14 cellular contexts compared by ENCODE assay signal in the genomic region with DNA sequence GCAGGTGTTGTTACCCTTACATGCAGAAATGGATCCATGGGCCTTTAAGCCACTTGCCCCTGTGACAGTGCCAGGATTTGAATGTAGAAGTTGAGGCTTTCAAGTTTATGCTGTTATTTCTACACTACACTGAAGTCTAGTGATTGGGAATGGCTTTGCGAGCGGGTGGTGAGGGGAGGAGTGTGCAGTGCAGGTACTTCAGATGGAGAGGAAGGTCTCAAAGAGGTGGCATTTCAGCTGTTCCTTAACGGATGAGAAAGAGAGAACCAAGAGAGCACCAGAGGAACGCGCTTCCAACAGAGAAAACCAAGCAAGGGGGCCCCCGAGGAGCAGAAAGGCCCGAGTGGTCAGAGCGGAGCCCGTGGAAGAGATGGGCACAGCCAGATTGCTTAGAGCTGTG. TPM values are rescaled to one million over a fixed set of nuclear protein-coding genes. Genes with fewer than 3 reads are reported as not detected.
DNase-seq lines count a peak whose midpoint lies in the region; ATAC-seq and TF ChIP-seq lines count a peak whose summit lies in the region.
"Had no signal": no experiment of that assay in that cellular context is flagged by ENCODE, and none has a peak within 500 bp of the region (broad histone marks: within the 10 kb centered on the region; RNA-seq: fewer than 3 reads in every experiment).

No MANE protein-coding gene starts in this region.

- no peaks in the 10 kb centered on the region for H3K27me3 ChIP-seq in right lobe of liver
- H3K27me3 ChIP-seq in spleen (replicated peaks in 1 of 7): no peaks in the 10 kb centered on the region
- H3K27me3 ChIP-seq: MG63 had no signal

- intact Hi-C loops in MCF 10A (cut with micrococcal nuclease) (no loop called here), right lobe of liver (cut with DNase I) (no loop called here), spleen (cut with DNase I; ENCODE audit: low total_unique reads) (no loop called here)

- DNase-seq in MCF 10A (ENCODE audit: unreplicated experiment) (no peak), right lobe of liver (no peak), spleen (no peak), ecto neural progenitor cell (ENCODE audit: low spot score) (no peak), kidney tubule cell (ENCODE audit: low spot score) (no peak)
- DNase-seq: activated CD8-positive, alpha-beta T cell treated with anti-CD3 and anti-CD28 coated beads, Interleukin-2, amount 10 ng/mL, durations not matched to agents 7 days and 5 days; activated naive CD8-positive, alpha-beta T cell treated with anti-CD3 and anti-CD28 coated beads, Interleukin-2, amount 50 U/mL, for 24 hours; HCEC 1CT; left colon; NCI-H526 had no signal

- no peak for TF ChIP-seq CTCF in HEK293 (tag by site-specific recombination; IDR thresholded peaks at IDR 0.05)
- TF ChIP-seq CTCF in MCF 10A (IDR thresholded peaks at IDR 0.05; ENCODE audit: unreplicated experiment): no peak
- TF ChIP-seq CTCF in right lobe of liver (IDR thresholded peaks at IDR 0.05): no peak
- TF ChIP-seq CTCF in spleen (IDR thresholded peaks at IDR 0.05 in 8 of 11, conservative IDR thresholded peaks at IDR 0.05 in 3 of 11): no peak

- H3K4me1 Mint-ChIP-seq in MCF 10A (ENCODE audit: insufficient read depth, unreplicated experiment): peaks cover 51% of the 10 kb centered on the region

- POLR2A ChIA-PET in HEK293 (lab: Yijun Ruan, JAX) (interaction anchor here (6.3 kb wide), 1 partner anchor 12 kb away, joined by 104 read pairs; a partner anchor contains a TSS), MCF 10A (lab: Yijun Ruan, JAX) (interaction anchor here (0.7 to 19.4 kb wide), 7 partner anchors 9 to 178 kb away, joined by 3 to 521 read pairs (median 29); a partner anchor contains a TSS)

- H3K36me3 ChIP-seq in HEK293 (ENCODE audit: control insufficient read depth in 2 of 2, insufficient read depth in 1 of 2, low read length in 2 of 2): peaks cover 13 to 43% of the 10 kb centered on the region in 2 experiments
- peaks cover 0 to 4% (median 0%) of the 10 kb centered on the region in 4 donors for H3K36me3 ChIP-seq in right lobe of liver
- H3K36me3 ChIP-seq in spleen: peaks cover 0 to 41% (median 4%) of the 10 kb centered on the region in 6 donors

- H3K27ac Mint-ChIP-seq in MCF 10A (ENCODE audit: low read depth, unreplicated experiment): peak overlapping the region; percentile 100
- H3K27ac Mint-ChIP-seq: activated CD8-positive, alpha-beta T cell treated with anti-CD3 and anti-CD28 coated beads, Interleukin-2, amount 10 ng/mL, durations not matched to agents 7 days and 5 days; activated naive CD8-positive, alpha-beta T cell treated with anti-CD3 and anti-CD28 coated beads, Interleukin-2, amount 50 U/mL, for 24 hours had no signal

- H3K27me3 Mint-ChIP-seq in MCF 10A (ENCODE audit: insufficient read depth, unreplicated experiment): no peaks in the 10 kb centered on the region
- H3K27me3 Mint-ChIP-seq: activated naive CD8-positive, alpha-beta T cell treated with anti-CD3 and anti-CD28 coated beads, Interleukin-2, amount 50 U/mL, for 24 hours had no signal

- TF ChIP-seq POLR2A in right lobe of liver (IDR thresholded peaks at IDR 0.05) (no peak), spleen (IDR thresholded peaks at IDR 0.05) (no peak)

- CTCF ChIA-PET in HEK293 (lab: Yijun Ruan, JAX) (interaction anchor here (0.6 to 3.3 kb wide), 4 partner anchors 25 to 815 kb away, joined by 3 to 12 read pairs (median 4); no protein-coding TSS in a partner anchor), MCF 10A (lab: Yijun Ruan, JAX) (interaction anchor here (1.1 to 2.9 kb wide), 3 partner anchors 22 to 109 kb away, joined by 3 to 17 read pairs (median 9); no protein-coding TSS in a partner anchor)

- H3K9me3 ChIP-seq in HEK293 (ENCODE audit: control insufficient read depth, insufficient read depth, low read depth, low read length) (no peaks in the 10 kb centered on the region; the same call in 1 of the 2 replicates), right lobe of liver (no peaks in the 10 kb centered on the region), spleen (no peaks in the 10 kb centered on the region)
- H3K9me3 ChIP-seq: MG63 had no signal

- H3K4me1 ChIP-seq in HEK293 (ENCODE audit: control insufficient read depth, insufficient read depth, low read length): peaks cover 71% of the 10 kb centered on the region
- peaks cover 0 to 94% (median 44%) of the 10 kb centered on the region in 4 donors for H3K4me1 ChIP-seq in right lobe of liver
- H3K4me1 ChIP-seq in spleen: peaks cover 75 to 100% (median 99%) of the 10 kb centered on the region in 6 donors

- WGBS in right lobe of liver (ENCODE audit: insufficient coverage, low coverage, low lambda C conversion rate, missing lambda C conversion rate): 82% methylated on average over 7 of the region's 9 CpGs
- WGBS in spleen, 5 donors: 83 to 92% (median 88%) methylated on average over 9 of the region's 9 CpGs

- H3K36me3 Mint-ChIP-seq in MCF 10A (ENCODE audit: insufficient read depth, unreplicated experiment): peaks cover 55% of the 10 kb centered on the region

- BruUV-seq in MCF 10A (replicated peaks; lab: Mats Ljungman, UMichigan): no TSS peak

- no peak overlapping the region for H3K4me3 ChIP-seq in HEK293 (ENCODE audit: low read depth, low read length)
- H3K4me3 ChIP-seq in right lobe of liver: no peak overlapping the region
- no peak overlapping the region for H3K4me3 ChIP-seq in spleen
- H3K4me3 ChIP-seq: MG63 had no signal

- H3K4me3 Mint-ChIP-seq in MCF 10A (ENCODE audit: unreplicated experiment): no peak overlapping the region
- H3K4me3 Mint-ChIP-seq: activated CD8-positive, alpha-beta T cell treated with anti-CD3 and anti-CD28 coated beads, Interleukin-2, amount 10 ng/mL, durations not matched to agents 7 days and 5 days; activated naive CD8-positive, alpha-beta T cell treated with anti-CD3 and anti-CD28 coated beads, Interleukin-2, amount 50 U/mL, for 24 hours had no signal

- no peaks in the 10 kb centered on the region for H3K9me3 Mint-ChIP-seq in MCF 10A (ENCODE audit: unreplicated experiment)
- H3K9me3 Mint-ChIP-seq: activated naive CD8-positive, alpha-beta T cell treated with anti-CD3 and anti-CD28 coated beads, Interleukin-2, amount 50 U/mL, for 24 hours had no signal

- ATAC-seq in right lobe of liver: no peak
- no peak for ATAC-seq in HG03108 (IDR thresholded peaks at IDR 0.05; ENCODE audit: unreplicated experiment)
- ATAC-seq in GM21529 (IDR thresholded peaks at IDR 0.05; ENCODE audit: unreplicated experiment): no peak
- ATAC-seq: activated CD8-positive, alpha-beta T cell treated with anti-CD3 and anti-CD28 coated beads, Interleukin-2, amount 10 ng/mL, durations not matched to agents 7 days and 5 days; activated naive CD8-positive, alpha-beta T cell treated with anti-CD3 and anti-CD28 coated beads, Interleukin-2, amount 50 U/mL, for 24 hours had no signal

- H3K27ac ChIP-seq in HEK293 (ENCODE audit: extremely low read depth, low read depth, low read length) (no peak overlapping the region), right lobe of liver (peak overlapping the region in 2 of 3 donors; percentile 63 to 94), spleen (peak overlapping the region in 7 of 8 donors; percentile 83 to 94 (median 93))

TF ChIP-seq in HEK293, 187 proteins besides CTCF, POLR2A, EP300 and RAD21:
- TF ChIP-seq, protein P1, sequence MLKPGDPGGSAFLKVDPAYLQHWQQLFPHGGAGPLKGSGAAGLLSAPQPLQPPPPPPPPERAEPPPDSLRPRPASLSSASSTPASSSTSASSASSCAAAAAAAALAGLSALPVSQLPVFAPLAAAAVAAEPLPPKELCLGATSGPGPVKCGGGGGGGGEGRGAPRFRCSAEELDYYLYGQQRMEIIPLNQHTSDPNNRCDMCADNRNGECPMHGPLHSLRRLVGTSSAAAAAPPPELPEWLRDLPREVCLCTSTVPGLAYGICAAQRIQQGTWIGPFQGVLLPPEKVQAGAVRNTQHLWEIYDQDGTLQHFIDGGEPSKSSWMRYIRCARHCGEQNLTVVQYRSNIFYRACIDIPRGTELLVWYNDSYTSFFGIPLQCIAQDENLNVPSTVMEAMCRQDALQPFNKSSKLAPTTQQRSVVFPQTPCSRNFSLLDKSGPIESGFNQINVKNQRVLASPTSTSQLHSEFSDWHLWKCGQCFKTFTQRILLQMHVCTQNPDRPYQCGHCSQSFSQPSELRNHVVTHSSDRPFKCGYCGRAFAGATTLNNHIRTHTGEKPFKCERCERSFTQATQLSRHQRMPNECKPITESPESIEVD (tag by site-specific recombination; IDR thresholded peaks at IDR 0.05): no peak
- TF ChIP-seq RBAK (tag by site-specific recombination; IDR thresholded peaks at IDR 0.05) (no peak), ZFP3 (tag by site-specific recombination; IDR thresholded peaks at IDR 0.05; ENCODE audit: low read depth) (no peak), ZFP37 (tag by site-specific recombination; IDR thresholded peaks at IDR 0.05) (0 out of 2 replicates have a peak, but pooled peaks have one; percentile 20), ZNF2 (tag by site-specific recombination; IDR thresholded peaks at IDR 0.05) (no peak), WT1 (tag by site-specific recombination; IDR thresholded peaks at IDR 0.05) (no peak), SP3 (tag by site-specific recombination; IDR thresholded peaks at IDR 0.05) (no peak), ZNF600 (tag by site-specific recombination; IDR thresholded peaks at IDR 0.05) (peak; percentile 7; the same call in 1 of the 2 replicates)
- TF ChIP-seq, protein P2, sequence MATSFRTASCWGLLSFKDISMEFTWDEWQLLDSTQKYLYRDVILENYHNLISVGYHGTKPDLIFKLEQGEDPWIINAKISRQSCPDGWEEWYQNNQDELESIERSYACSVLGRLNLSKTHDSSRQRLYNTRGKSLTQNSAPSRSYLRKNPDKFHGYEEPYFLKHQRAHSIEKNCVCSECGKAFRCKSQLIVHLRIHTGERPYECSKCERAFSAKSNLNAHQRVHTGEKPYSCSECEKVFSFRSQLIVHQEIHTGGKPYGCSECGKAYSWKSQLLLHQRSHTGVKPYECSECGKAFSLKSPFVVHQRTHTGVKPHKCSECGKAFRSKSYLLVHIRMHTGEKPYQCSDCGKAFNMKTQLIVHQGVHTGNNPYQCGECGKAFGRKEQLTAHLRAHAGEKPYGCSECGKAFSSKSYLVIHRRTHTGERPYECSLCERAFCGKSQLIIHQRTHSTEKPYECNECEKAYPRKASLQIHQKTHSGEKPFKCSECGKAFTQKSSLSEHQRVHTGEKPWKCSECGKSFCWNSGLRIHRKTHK (tag by site-specific recombination; IDR thresholded peaks at IDR 0.05): no peak

RNA-seq across cellular contexts. Expression of a gene that starts 13.3 kb away (rescaled TPM):
- total RNA-seq in MCF 10A (2022) (300 and 320 TPM in 2 replicates), right lobe of liver (100 to 1,000 TPM; 142 to 306 (median 201) TPM), spleen (100 to 1,000 TPM; 360 to 621 (median 487) TPM)
- 100 to 1,000 TPM in 1 of 3 donors, 10 to 100 TPM in 2; 39.3 to 185 (median 51.2) TPM for polyA plus RNA-seq in spleen

RNA-seq across cellular contexts. Expression of a gene that starts 41.7 kb away (rescaled TPM):
- total RNA-seq in MCF 10A (2022) (342 and 375 TPM in 2 replicates), right lobe of liver (100 to 1,000 TPM in 4 of 6 experiments, 10 to 100 TPM in 2; 86.3 to 305 (median 116) TPM), spleen (100 to 1,000 TPM; 232 to 538 (median 244) TPM)
- polyA plus RNA-seq in spleen: 100 to 1,000 TPM; 276 to 365 (median 328) TPM

RNA-seq across cellular contexts. Expression of a gene that starts 43.0 kb away (rescaled TPM):
- total RNA-seq in MCF 10A (2022): 0.56 and 1.9 TPM in 2 replicates
- total RNA-seq in right lobe of liver: 1 to 10 TPM in 5 of 6 experiments, under 1 TPM in 1; 0.93 to 3.1 (median 2.0) TPM
- total RNA-seq in spleen: 100 to 1,000 TPM in 4 of 7 donors, 10 to 100 TPM in 3; 58.2 to 163 (median 122) TPM
- 100 to 1,000 TPM in 2 of 3 donors, 10 to 100 TPM in 1; 81.3 to 161 (median 153) TPM for polyA plus RNA-seq in spleen

Comparison
In these comparisons a context has a peak if more than half of its experiments do, and no peak if none do; other contexts are left out.
1. RNA of a gene that starts 43.0 kb away (total RNA-seq): 58.2 to 163 TPM in spleen; 0.93 to 3.1 TPM in right lobe of liver and 0.56 to 1.9 TPM in MCF 10A; every median in the first group is over 10 times any median in the second.